ENCODE assay signal across 16 cellular contexts in the genomic region with DNA sequence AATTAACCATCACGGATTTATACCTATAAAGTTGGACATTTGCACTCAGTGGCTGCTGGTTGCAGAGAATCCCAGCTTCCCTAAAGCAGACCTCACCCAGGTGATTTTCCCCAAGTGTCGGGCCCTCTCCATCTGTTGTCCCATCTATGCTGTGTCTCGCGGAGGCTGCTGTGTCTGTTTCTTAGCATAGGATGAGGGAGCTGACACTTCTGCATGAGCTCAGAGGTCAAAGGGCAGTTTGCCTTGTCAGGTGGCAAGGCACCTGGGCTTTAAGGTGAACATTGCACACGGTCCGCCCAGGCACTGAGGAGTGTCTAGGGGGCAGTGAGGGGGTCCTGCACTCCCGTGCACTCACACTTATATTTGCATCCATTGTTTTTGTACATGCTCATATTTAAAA.
DNase-seq lines count a peak whose midpoint lies in the region; ATAC-seq, FAIRE-seq and TF ChIP-seq lines count a peak whose summit lies in the region.
"Had no signal": no experiment of that assay in that cellular context is flagged by ENCODE, and none has a peak within 500 bp of the region (broad histone marks: within the 10 kb centered on the region; RNA-seq: fewer than 3 reads in every experiment).

No MANE protein-coding gene starts in this region.

- no peak overlapping the region; the same call in 1 of the 2 replicates for H2BK5ac ChIP-seq in H1 (ENCODE audit: low read depth, low read length)

- H3K23ac ChIP-seq in H1 (ENCODE audit: insufficient read length), result no peak overlapping the region

- no peak overlapping the region for H4K8ac ChIP-seq in H1 (ENCODE audit: extremely low read depth, insufficient read depth, low read length)

- H4K5ac ChIP-seq in H1 (ENCODE audit: insufficient read length, low read depth, low read length), result no peak overlapping the region

- H4K20me1 ChIP-seq in H1 (replicated peaks in 1 of 2; ENCODE audit: control insufficient read depth in 1 of 2, insufficient read depth in 2 of 2, low read length in 2 of 2), result no peaks in the 10 kb centered on the region
- no peaks in the 10 kb centered on the region for H4K20me1 ChIP-seq in HepG2 (ENCODE audit: insufficient read depth, low read length)
- H4K20me1 ChIP-seq: BLaER1 had no signal

- peak overlapping the region; percentile 42; the same call in 1 of the 2 replicates for H2AK5ac ChIP-seq in H1 (ENCODE audit: low read depth, low read length)

- H4K91ac ChIP-seq in H1 (replicated peaks; ENCODE audit: insufficient read length, low read length), result peak overlapping the region; percentile 39

- no peak overlapping the region for H3K56ac ChIP-seq in H1 (replicated peaks; ENCODE audit: insufficient read length, low read depth, low read length)

- H3K9me3 Mint-ChIP-seq in progenitor cell of endocrine pancreas (ENCODE audit: low read depth), result peaks cover 10% of the 10 kb centered on the region

- no peak overlapping the region for H3K14ac ChIP-seq in H1 (ENCODE audit: insufficient read length)

- TF ChIP-seq CTCF in H1 (IDR thresholded peaks at IDR 0.05; ENCODE audit: control extremely low read depth in 1 of 3, insufficient read depth in 1 of 3, low read depth in 1 of 3, low read length in 3 of 3), result no peak
- no peak for TF ChIP-seq CTCF in HepG2 (CRISPR knock-in tag; IDR thresholded peaks at IDR 0.05)
- TF ChIP-seq CTCF in progenitor cell of endocrine pancreas (IDR thresholded peaks at IDR 0.05; ENCODE audit: unreplicated experiment), result no peak

- no peak overlapping the region for H3K4me2 ChIP-seq in H1 (ENCODE audit: insufficient read depth in 1 of 2, low read depth in 2 of 2, low read length in 2 of 2)
- peak overlapping the region; percentile 15; the same call in 1 of the 2 replicates for H3K4me2 ChIP-seq in HepG2 (ENCODE audit: low read depth, low read length)
- H3K4me2 ChIP-seq: BLaER1 had no signal

- no peak overlapping the region for H2BK120ac ChIP-seq in H1 (replicated peaks; ENCODE audit: low read depth, low read length)

- H3K4me3 Mint-ChIP-seq in progenitor cell of endocrine pancreas (ENCODE audit: low read depth), result peak overlapping the region; percentile 25
- H3K4me3 Mint-ChIP-seq: CD8-positive, alpha-beta memory T cell had no signal

- H3K4ac ChIP-seq in H1 (replicated peaks; ENCODE audit: insufficient read length, low read depth, low read length), result peak overlapping the region; percentile 33

- H2AFZ ChIP-seq in H1 (ENCODE audit: low read length) (no peak overlapping the region), HepG2 (ENCODE audit: low read length) (no peak overlapping the region)

- H2BK20ac ChIP-seq in H1 (ENCODE audit: low read length), result no peak overlapping the region

- H3K79me2 ChIP-seq in H1 (ENCODE audit: control insufficient read depth in 1 of 2, insufficient read depth in 2 of 2, low read length in 2 of 2) (no peaks in the 10 kb centered on the region), HepG2 (ENCODE audit: insufficient read depth, low read length) (no peaks in the 10 kb centered on the region)

- in situ Hi-C loops in HepG2 (cut with HindIII; ENCODE audit: extremely low pct_ligation_motif_present, low pct_unique_long_range_greater_than_20kb) (no loop called here), HAP-1 (cut with MboI; ENCODE audit: low sequenced_read_pairs) (no loop called here)

- peaks cover 0 to 13% (median 10%) of the 10 kb centered on the region in 4 experiments; a peak in 5 of 7 replicates for H3K4me1 ChIP-seq in H1 (replicated peaks in 1 of 4; ENCODE audit: control insufficient read depth in 3 of 4, insufficient read depth in 4 of 4, low read length in 3 of 4)
- peaks cover 20% of the 10 kb centered on the region for H3K4me1 ChIP-seq in HepG2 (ENCODE audit: insufficient read depth, low read length)
- peaks cover 2% of the 10 kb centered on the region; the same call in 1 of the 2 replicates for H3K4me1 ChIP-seq in HAP-1
- H3K4me1 ChIP-seq: BLaER1, Caco-2 had no signal

- CTCF ChIA-PET in H1 (lab: Charles Lee; ENCODE audit: partially characterized antibody) (interaction anchor here (1.0 to 3.6 kb wide), 3 partner anchors 8 to 43 kb away, joined by 3 to 17 read pairs (median 3); no protein-coding TSS in a partner anchor), HepG2 (lab: Yijun Ruan, JAX; ENCODE audit: low intra/inter-chr PET ratio, low total read pairs) (no interaction called here)

- peak overlapping the region; percentile 36; the same call in 1 of the 2 replicates for H3K18ac ChIP-seq in H1 (ENCODE audit: extremely low read depth, low read length)

- no peaks in the 10 kb centered on the region; a peak in 1 of 4 replicates for H3K9me3 ChIP-seq in H1 (ENCODE audit: insufficient read depth in 2 of 2, low read depth in 1 of 2, low read length in 1 of 2)
- H3K9me3 ChIP-seq in HepG2 (ENCODE audit: low read length), result no peaks in the 10 kb centered on the region
- no peaks in the 10 kb centered on the region for H3K9me3 ChIP-seq in HAP-1
- H3K9me3 ChIP-seq: BLaER1, Caco-2 had no signal

- H3K4me3 ChIP-seq in H1 (ENCODE audit: extremely low read depth in 1 of 4, insufficient read depth in 2 of 4, low read depth in 3 of 4, low read length in 4 of 4), result no peak overlapping the region
- no peak overlapping the region for H3K4me3 ChIP-seq in HepG2 (replicated peaks in 1 of 3; ENCODE audit: insufficient read depth in 1 of 3, low read depth in 2 of 3, low read length in 3 of 3)
- H3K4me3 ChIP-seq in HAP-1, result no peak overlapping the region
- H3K4me3 ChIP-seq: BLaER1 had no signal

- H3K36me3 Mint-ChIP-seq in progenitor cell of endocrine pancreas (ENCODE audit: insufficient read depth), result no peaks in the 10 kb centered on the region

- no peaks in the 10 kb centered on the region for H3K27me3 Mint-ChIP-seq in progenitor cell of endocrine pancreas
- H3K27me3 Mint-ChIP-seq: CD8-positive, alpha-beta memory T cell had no signal

- no peak overlapping the region for H2BK15ac ChIP-seq in H1 (ENCODE audit: low read length)

- no TSS peak for BruUV-seq in HepG2 (replicated peaks; lab: Mats Ljungman, UMichigan)

- H3K27ac ChIP-seq in H1 (ENCODE audit: low read depth, low read length) (no peak overlapping the region), HepG2 (ENCODE audit: extremely low read length, insufficient read depth, low read length) (no peak overlapping the region)
- H3K27ac ChIP-seq: BLaER1 had no signal

- DNase-seq in NCI-H2171 treated with DMSO at 0.1 percent for 48 hours (lab: John Stamatoyannopoulos, UW) (peak; percentile 23), NCI-H2171 (lab: John Stamatoyannopoulos, UW) (no peak), H1 (ENCODE audit: low read depth in 1 of 2, low spot score in 2 of 2) (no peak), HepG2 (ENCODE audit: low spot score) (no peak), progenitor cell of endocrine pancreas (ENCODE audit: low spot score, unreplicated experiment) (no peak), epidermal melanocyte (ENCODE audit: insufficient read length, low spot score) (no peak), HAP-1 (ENCODE audit: low spot score in 2 of 2) (no peak), hypothalamus (lab: John Stamatoyannopoulos, UW) (no peak)
- DNase-seq: 8988T; AML-193; CD8-positive, alpha-beta memory T cell; GOT3 had no signal

- ATAC-seq in HepG2, result peak; percentile 56
- ATAC-seq: HCT116 had no signal

- FAIRE-seq in H1 (lab: Jason Lieb, UNC), result no peak
- no peak for FAIRE-seq in HepG2 (lab: Jason Lieb, UNC)
- FAIRE-seq: HTR-8/SVneo had no signal

- H3K27ac Mint-ChIP-seq in progenitor cell of endocrine pancreas, result peak overlapping the region; percentile 92

- TF ChIP-seq RAD21 in H1 (IDR thresholded peaks at IDR 0.05 in 1 of 2, conservative IDR thresholded peaks at IDR 0.05 in 1 of 2; ENCODE audit: low read depth in 2 of 2, low read length in 2 of 2) (no peak), HepG2 (CRISPR knock-in tag; IDR thresholded peaks at IDR 0.05) (no peak)

- TF ChIP-seq POLR2A in H1 (IDR thresholded peaks at IDR 0.05; ENCODE audit: control extremely low read depth in 1 of 2, low read depth in 2 of 2, low read length in 2 of 2) (no peak), HepG2 (IDR thresholded peaks at IDR 0.05; ENCODE audit: insufficient read depth in 1 of 2, low read depth in 2 of 2, low read length in 2 of 2) (no peak)

- no peaks in the 10 kb centered on the region for H3K79me1 ChIP-seq in H1 (ENCODE audit: low read depth, low read length)

- TF ChIP-seq EP300 in H1 (IDR thresholded peaks at IDR 0.05; ENCODE audit: borderline replicate concordance in 1 of 2, low read depth in 2 of 2, low read length in 2 of 2), result no peak
- TF ChIP-seq EP300 in HepG2 (IDR thresholded peaks at IDR 0.05; ENCODE audit: low read depth in 2 of 2, low read length in 2 of 2), result no peak
- no peak for TF ChIP-seq EP300 in HepG2 (CRISPR knock-in tag; IDR thresholded peaks at IDR 0.05; ENCODE audit: borderline replicate concordance)

- H3K36me3 ChIP-seq in H1 (ENCODE audit: control insufficient read depth in 2 of 4, insufficient read depth in 4 of 4, low read length in 3 of 4) (no peaks in the 10 kb centered on the region), HepG2 (replicated peaks in 1 of 2; ENCODE audit: control insufficient read depth in 1 of 2, insufficient read depth in 2 of 2, low read length in 2 of 2) (no peaks in the 10 kb centered on the region), HAP-1 (replicated peaks) (no peaks in the 10 kb centered on the region)
- H3K36me3 ChIP-seq: BLaER1 had no signal

- H3K27me3 ChIP-seq in H1 (replicated peaks in 1 of 4; ENCODE audit: control insufficient read depth in 3 of 4, extremely low read depth in 1 of 4, insufficient read depth in 3 of 4, low read length in 3 of 4) (no peaks in the 10 kb centered on the region), HepG2 (ENCODE audit: control insufficient read depth in 1 of 2, insufficient read depth in 2 of 2, low read length in 2 of 2) (no peaks in the 10 kb centered on the region; a peak in 1 of 5 replicates), HAP-1 (ENCODE audit: low read depth) (peaks cover 7% of the 10 kb centered on the region; the same call in 1 of the 2 replicates)
- H3K27me3 ChIP-seq: BLaER1 had no signal

- H2BK12ac ChIP-seq in H1 (ENCODE audit: low read depth, low read length), result peak overlapping the region; percentile 77; the same call in 1 of the 2 replicates

- no peaks in the 10 kb centered on the region for H3K23me2 ChIP-seq in H1 (ENCODE audit: low read depth, low read length)

- intact Hi-C loops in HepG2 (cut with micrococcal nuclease; ENCODE audit: unreplicated experiment), result no loop called here

- WGBS in H1 (ENCODE audit: extremely low coverage in 1 of 2, insufficient coverage in 1 of 2, insufficient read length in 1 of 2, insufficient replicate concordance in 2 of 2, low coverage in 1 of 2, low lambda C conversion rate in 2 of 2, missing lambda C conversion rate in 1 of 2), 2 experiments, result 86% methylated on average over 7 of the region's 7 CpGs; no CpG with 5 or more reads in 1 of the 2 experiments
- WGBS in HepG2 (ENCODE audit: low lambda C conversion rate), result 31% methylated on average over 6 of the region's 7 CpGs

- peaks cover 19% of the 10 kb centered on the region for H3K4me1 Mint-ChIP-seq in progenitor cell of endocrine pancreas (ENCODE audit: low read depth)

- POLR2A ChIA-PET in H1 (lab: Charles Lee; ENCODE audit: partially characterized antibody), result interaction anchor here (1.0 kb wide), 1 partner anchor 8 kb away, joined by 3 read pairs; no protein-coding TSS in a partner anchor
- POLR2A ChIA-PET in HepG2 (lab: Yijun Ruan, JAX), result no interaction called here

- no peak overlapping the region for H3K9ac ChIP-seq in H1 (replicated peaks in 1 of 4; ENCODE audit: extremely low read depth in 1 of 4, low read depth in 3 of 4, low read length in 3 of 4)
- H3K9ac ChIP-seq in HepG2 (ENCODE audit: insufficient read depth, low read depth, low read length), result no peak overlapping the region
- H3K9ac ChIP-seq: BLaER1 had no signal
